Comparison of ENCODE assay signal across 11 cellular contexts in the genomic region with DNA sequence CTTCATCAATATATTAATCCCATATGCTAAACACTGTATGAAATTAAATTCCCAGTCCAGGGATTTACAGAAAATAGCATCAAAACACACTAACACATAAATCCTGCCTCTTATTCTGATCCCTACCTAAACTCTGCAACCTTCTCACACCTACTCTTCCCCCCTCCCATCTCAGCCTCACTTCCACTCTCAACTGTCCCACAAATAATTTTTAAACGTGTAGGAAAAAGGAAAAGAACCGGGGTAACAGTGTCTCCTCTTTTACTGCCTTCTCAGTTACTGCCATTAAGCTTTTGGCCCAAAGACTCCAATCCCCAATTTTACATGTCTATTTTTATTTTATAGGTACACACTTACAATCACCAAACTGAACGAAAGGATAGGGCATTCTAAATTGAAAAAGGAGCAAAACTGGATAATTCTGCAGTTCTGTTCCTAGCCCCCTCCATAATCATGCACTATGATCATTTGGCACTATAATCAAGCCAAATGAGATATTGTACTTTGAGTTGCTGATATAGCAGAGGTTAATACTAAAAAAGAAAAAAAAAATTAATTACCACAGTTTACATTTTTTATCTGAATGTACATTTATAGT. TPM values are rescaled to one million over a fixed set of nuclear protein-coding genes. Genes with fewer than 3 reads are reported as not detected.
A peak's percentile ranks its signal among the peaks of the same experiment; 100 is the strongest.
DNase-seq lines count a peak whose midpoint lies in the region; ATAC-seq and TF ChIP-seq lines count a peak whose summit lies in the region.
"Had no signal": no experiment of that assay in that cellular context is flagged by ENCODE, and none has a peak within 500 bp of the region (broad histone marks: within the 10 kb centered on the region; RNA-seq: fewer than 3 reads in every experiment).

No MANE protein-coding gene starts in this region.

- no peaks in the 10 kb centered on the region for H3K9me3 ChIP-seq in left lung
- no peaks in the 10 kb centered on the region for H3K9me3 ChIP-seq in thoracic aorta

- H3K36me3 Mint-ChIP-seq in activated T-cell treated with anti-CD3 and anti-CD28 coated beads, Interleukin-2, amount 50 U/mL, for 72 hours (ENCODE audit: insufficient read depth in 2 of 2), result peaks cover 21% of the 10 kb centered on the region in 2 donors
- peaks cover 21 to 32% of the 10 kb centered on the region in 2 donors for H3K36me3 Mint-ChIP-seq in activated naive CD4-positive, alpha-beta T cell treated with anti-CD3 and anti-CD28 coated beads, Interleukin-2, amount 50 U/mL, for 72 hours

- H3K27me3 Mint-ChIP-seq in activated T-cell treated with anti-CD3 and anti-CD28 coated beads, Interleukin-2, amount 50 U/mL, for 72 hours (ENCODE audit: low read depth), result no peaks in the 10 kb centered on the region

- no peak for TF ChIP-seq CTCF in left lung (IDR thresholded peaks at IDR 0.05)
- TF ChIP-seq CTCF in thoracic aorta (IDR thresholded peaks at IDR 0.05), result no peak

- H3K36me3 ChIP-seq in left lung, result no peaks in the 10 kb centered on the region
- H3K36me3 ChIP-seq in thoracic aorta, result no peaks in the 10 kb centered on the region

- no peak for ATAC-seq in activated T-cell treated with anti-CD3 and anti-CD28 coated beads, Interleukin-2, amount 50 U/mL, for 72 hours (replicated peaks in 1 of 2)
- ATAC-seq in activated naive CD4-positive, alpha-beta T cell treated with anti-CD3 and anti-CD28 coated beads, Interleukin-2, amount 50 U/mL, for 72 hours, result no peak
- ATAC-seq in left lung (no peak), thoracic aorta (ENCODE audit: insufficient number of reproducible peaks, low FRiP score, low read depth) (no peak), GM19023 (IDR thresholded peaks at IDR 0.05; ENCODE audit: unreplicated experiment) (no peak)

- H3K4me3 ChIP-seq in left lung (peak overlapping the region in 1 of 2 donors; percentile 62), thoracic aorta (peak overlapping the region; percentile 91)

- intact Hi-C loops in left lung (cut with DNase I), result loop anchor here in 1 of 2 donors (10.0 kb wide), 1 partner anchor 185 kb away; no protein-coding TSS in a partner anchor

- H3K4me3 Mint-ChIP-seq in activated T-cell treated with anti-CD3 and anti-CD28 coated beads, Interleukin-2, amount 50 U/mL, for 72 hours, result peak overlapping the region; percentile 86 to 93

- peak overlapping the region; percentile 84 for H3K27ac Mint-ChIP-seq in activated T-cell treated with anti-CD3 and anti-CD28 coated beads, Interleukin-2, amount 50 U/mL, for 72 hours
- peak overlapping the region; percentile 86 to 96 for H3K27ac Mint-ChIP-seq in activated naive CD4-positive, alpha-beta T cell treated with anti-CD3 and anti-CD28 coated beads, Interleukin-2, amount 50 U/mL, for 72 hours

- peak overlapping the region; percentile 97 to 99 for H3K27ac ChIP-seq in left lung
- no peak overlapping the region for H3K27ac ChIP-seq in thoracic aorta

- no peaks in the 10 kb centered on the region for H3K27me3 ChIP-seq in left lung
- H3K27me3 ChIP-seq in thoracic aorta (replicated peaks; ENCODE audit: insufficient read depth), result no peaks in the 10 kb centered on the region

- peaks cover 53% of the 10 kb centered on the region for H3K4me1 Mint-ChIP-seq in activated T-cell treated with anti-CD3 and anti-CD28 coated beads, Interleukin-2, amount 50 U/mL, for 72 hours (ENCODE audit: low read depth)

- peaks cover 5 to 51% of the 10 kb centered on the region in 2 donors for H3K4me1 ChIP-seq in left lung
- peaks cover 13 to 37% of the 10 kb centered on the region in 2 donors for H3K4me1 ChIP-seq in thoracic aorta (ENCODE audit: control insufficient read depth in 1 of 2, low read depth in 2 of 2)

- no peak for DNase-seq in activated T-cell treated with anti-CD3 and anti-CD28 coated beads, Interleukin-2, amount 50 U/mL, for 72 hours
- no peak for DNase-seq in activated T-cell treated with anti-CD3 and anti-CD28 coated beads, Interleukin-2, amount 50 U/mL, for 48 hours
- no peak for DNase-seq in activated naive CD4-positive, alpha-beta T cell treated with anti-CD3 and anti-CD28 coated beads, Interleukin-2, amount 50 U/mL, for 72 hours (ENCODE audit: low spot score in 2 of 2)
- DNase-seq in left lung (no peak), thoracic aorta (ENCODE audit: low spot score) (no peak), NCI-H2107 treated with DMSO at 0.1 percent for 48 hours (lab: John Stamatoyannopoulos, UW; ENCODE audit: unreplicated experiment) (no peak), medulla oblongata (ENCODE audit: extremely low spot score) (no peak)
- DNase-seq: activated CD4-positive, CD25-positive, alpha-beta regulatory T cell treated with anti-CD3 and anti-CD28 coated beads, Interleukin-2, amount 50 U/mL, for 72 hours; COR-L47; dermis blood vessel endothelial cell had no signal

- H3K9me3 Mint-ChIP-seq in activated T-cell treated with anti-CD3 and anti-CD28 coated beads, Interleukin-2, amount 50 U/mL, for 72 hours, result no peaks in the 10 kb centered on the region
- peaks cover under 1 to 2% of the 10 kb centered on the region in 2 donors for H3K9me3 Mint-ChIP-seq in activated naive CD4-positive, alpha-beta T cell treated with anti-CD3 and anti-CD28 coated beads, Interleukin-2, amount 50 U/mL, for 72 hours

RNA-seq across cellular contexts. Expression of a gene that starts 2.9 kb away (rescaled TPM):
- 100 to 1,000 TPM; 105 to 129 TPM for total RNA-seq in activated T-cell treated with anti-CD3 and anti-CD28 coated beads, Interleukin-2, amount 50 U/mL, for 72 hours
- 10 to 100 TPM; 37.4 to 64.8 TPM for total RNA-seq in activated naive CD4-positive, alpha-beta T cell treated with anti-CD3 and anti-CD28 coated beads, Interleukin-2, amount 50 U/mL, for 72 hours
- total RNA-seq in left lung (10 to 100 TPM; 31.7 to 45.6 TPM), thoracic aorta (10 to 100 TPM; 12.9 to 23.4 TPM)

RNA-seq across cellular contexts. Expression of a gene that starts 51.9 kb away (rescaled TPM):
- 10 to 100 TPM; 27.7 to 32.7 TPM for total RNA-seq in activated T-cell treated with anti-CD3 and anti-CD28 coated beads, Interleukin-2, amount 50 U/mL, for 72 hours
- total RNA-seq in activated naive CD4-positive, alpha-beta T cell treated with anti-CD3 and anti-CD28 coated beads, Interleukin-2, amount 50 U/mL, for 72 hours, result 10 to 100 TPM; 10.7 to 15.7 TPM
- 10 to 100 TPM; 33.4 to 35.9 TPM for total RNA-seq in left lung
- total RNA-seq in thoracic aorta, result 10 to 100 TPM; 41.7 to 44.6 TPM

Comparison
In these comparisons a context has a peak if more than half of its experiments do, and no peak if none do; other contexts are left out.
1. H3K27ac ChIP-seq: peak in left lung (2 of 2); none in thoracic aorta (0 of 2).